Comparison of ENCODE assay signal across 17 cellular contexts in the genomic region with DNA sequence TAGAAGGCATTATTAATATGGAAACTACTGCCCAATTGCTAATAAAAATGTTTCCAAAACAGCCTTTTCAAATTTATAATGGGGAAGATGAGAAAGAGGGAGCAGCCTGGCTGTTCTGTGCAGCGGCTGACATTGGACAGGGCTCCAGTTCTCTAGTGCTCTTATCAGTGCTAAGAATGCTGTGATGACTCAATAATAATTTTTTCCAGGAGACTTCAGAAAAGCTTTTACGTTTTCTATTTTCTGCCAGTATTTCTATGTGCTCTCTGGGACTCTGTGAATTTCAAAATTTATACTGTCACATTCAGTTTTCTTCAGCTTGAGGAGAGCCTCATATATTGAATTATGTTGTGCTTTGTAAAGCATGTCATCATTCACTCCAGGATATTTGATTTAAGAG.
DNase-seq lines count a peak whose midpoint lies in the region; ATAC-seq and TF ChIP-seq lines count a peak whose summit lies in the region.
"Had no signal": no experiment of that assay in that cellular context is flagged by ENCODE, and none has a peak within 500 bp of the region (broad histone marks: within the 10 kb centered on the region; RNA-seq: fewer than 3 reads in every experiment).

No MANE protein-coding gene starts in this region.

- H3K4me3 ChIP-seq in body of pancreas (no peak overlapping the region), heart right ventricle (no peak overlapping the region)
- H3K4me3 ChIP-seq: HAP-1, stomach had no signal

- no peaks in the 10 kb centered on the region for H3K36me3 ChIP-seq in body of pancreas (replicated peaks in 1 of 2; ENCODE audit: insufficient read depth in 1 of 2, low read depth in 2 of 2)
- H3K36me3 ChIP-seq in heart right ventricle, result peaks cover 0 to 21% (median 0%) of the 10 kb centered on the region in 9 donors

- intact Hi-C loops in body of pancreas (cut with DNase I), result no loop called here
- intact Hi-C loops in heart right ventricle (cut with DNase I), result loop anchor here in 1 of 10 donors (10.0 kb wide), 1 partner anchor 56 kb away; no protein-coding TSS in a partner anchor
- intact Hi-C loops in sciatic nerve (cut with DNase I), result no loop called here

- 45 to 50% methylated on average over 2 of the region's 2 CpGs for WGBS in body of pancreas, 2 donors
- WGBS in heart right ventricle, 2 donors, result 27 to 47% methylated on average over 2 of the region's 2 CpGs

- H3K4me1 ChIP-seq in body of pancreas, result peaks cover 11% of the 10 kb centered on the region
- H3K4me1 ChIP-seq in heart right ventricle, result peaks cover 2 to 34% (median 14%) of the 10 kb centered on the region in 9 donors
- H3K4me1 ChIP-seq: HAP-1 had no signal

- peaks cover 13% of the 10 kb centered on the region for H3K4me1 Mint-ChIP-seq in HFFc6 (ENCODE audit: low read depth)
- H3K4me1 Mint-ChIP-seq in activated naive CD4-positive, alpha-beta T cell treated with anti-CD3 and anti-CD28 coated beads, Interleukin-2, amount 10 ng/mL, durations not matched to agents 7 days and 5 days, result no peaks in the 10 kb centered on the region
- H3K4me1 Mint-ChIP-seq: CD8-positive, alpha-beta memory T cell had no signal

- H3K27me3 Mint-ChIP-seq in HFFc6 (ENCODE audit: insufficient read depth), result peaks cover 1% of the 10 kb centered on the region; the same call in 1 of the 2 replicates
- H3K27me3 Mint-ChIP-seq in activated naive CD4-positive, alpha-beta T cell treated with anti-CD3 and anti-CD28 coated beads, Interleukin-2, amount 10 ng/mL, durations not matched to agents 7 days and 5 days, result no peaks in the 10 kb centered on the region
- H3K27me3 Mint-ChIP-seq: activated naive CD8-positive, alpha-beta T cell; CD8-positive, alpha-beta memory T cell had no signal

- H3K27me3 ChIP-seq in body of pancreas (no peaks in the 10 kb centered on the region), heart right ventricle (no peaks in the 10 kb centered on the region)
- H3K27me3 ChIP-seq: stomach had no signal

- peak; percentile 63 for ATAC-seq in body of pancreas
- ATAC-seq in heart right ventricle, result peak; percentile 87 to 97 (median 94)
- ATAC-seq in sciatic nerve, result peak; percentile 85
- no peak for ATAC-seq in esophagus mucosa

- no peak overlapping the region for H3K27ac ChIP-seq in body of pancreas
- peak overlapping the region in 8 of 10 donors; percentile 5 to 80 (median 64) for H3K27ac ChIP-seq in heart right ventricle
- H3K27ac ChIP-seq: stomach had no signal

- peaks cover 11% of the 10 kb centered on the region; the same call in 1 of the 2 replicates for H3K9me3 Mint-ChIP-seq in HFFc6
- peaks cover 11% of the 10 kb centered on the region for H3K9me3 Mint-ChIP-seq in activated naive CD4-positive, alpha-beta T cell treated with anti-CD3 and anti-CD28 coated beads, Interleukin-2, amount 10 ng/mL, durations not matched to agents 7 days and 5 days

- H3K27ac Mint-ChIP-seq in HFFc6, result no peak overlapping the region; the same call in 1 of the 2 replicates
- H3K27ac Mint-ChIP-seq in activated naive CD4-positive, alpha-beta T cell treated with anti-CD3 and anti-CD28 coated beads, Interleukin-2, amount 10 ng/mL, durations not matched to agents 7 days and 5 days, result no peak overlapping the region
- H3K27ac Mint-ChIP-seq: activated naive CD8-positive, alpha-beta T cell had no signal

- no peak for TF ChIP-seq POLR2A in body of pancreas (IDR thresholded peaks at IDR 0.05)

- no peak overlapping the region for H3K4me3 Mint-ChIP-seq in HFFc6
- no peak overlapping the region for H3K4me3 Mint-ChIP-seq in activated naive CD4-positive, alpha-beta T cell treated with anti-CD3 and anti-CD28 coated beads, Interleukin-2, amount 10 ng/mL, durations not matched to agents 7 days and 5 days
- H3K4me3 Mint-ChIP-seq: activated naive CD8-positive, alpha-beta T cell; CD8-positive, alpha-beta memory T cell; nephron had no signal

- DNase-seq in HFFc6, result peak; percentile 7
- DNase-seq in body of pancreas, result peak in 3 of 4 donors; percentile 11 to 19 (median 15)
- DNase-seq in heart right ventricle, result peak in 1 of 2 donors; percentile 35
- no peak for DNase-seq in sciatic nerve (ENCODE audit: low spot score)
- no peak for DNase-seq in stimulated activated CD4-positive, alpha-beta T cell treated with anti-CD3 and anti-CD28 coated beads, Interleukin-2, amount 100 ng/mL, for 48 hours
- DNase-seq in DMS 273 treated with DMSO at 0.1 percent for 48 hours (lab: John Stamatoyannopoulos, UW), result no peak
- DNase-seq in activated naive CD4-positive, alpha-beta T cell treated with anti-CD3 and anti-CD28 coated beads, Interleukin-2, amount 10 ng/mL, durations not matched to agents 7 days and 5 days, result no peak
- DNase-seq: activated CD8-positive, alpha-beta memory T cell treated with anti-CD3 and anti-CD28 coated beads, Interleukin-2, amount 50 U/mL, for 48 hours; CD8-positive, alpha-beta memory T cell; GF-D8; glutamatergic neuron; NCI-H2081 treated with DMSO at 0.1 percent for 48 hours; stomach had no signal

- CTCF ChIA-PET in activated naive CD4-positive, alpha-beta T cell treated with anti-CD3 and anti-CD28 coated beads, Interleukin-2, amount 10 ng/mL, durations not matched to agents 7 days and 5 days (lab: Charles Lee), result interaction anchor here (1.3 kb wide), 1 partner anchor 13 kb away, joined by 3 read pairs; no protein-coding TSS in a partner anchor

- H3K9me3 ChIP-seq in body of pancreas (no peaks in the 10 kb centered on the region), heart right ventricle (peaks cover 0 to 5% (median 0%) of the 10 kb centered on the region in 11 donors)
- H3K9me3 ChIP-seq: HAP-1, stomach had no signal

- TF ChIP-seq CTCF in HFFc6 (IDR thresholded peaks at IDR 0.05) (no peak), body of pancreas (IDR thresholded peaks at IDR 0.05) (no peak), heart right ventricle (IDR thresholded peaks at IDR 0.05) (no peak)

- H3K36me3 Mint-ChIP-seq in HFFc6 (ENCODE audit: low read depth), result peaks cover 48% of the 10 kb centered on the region
- peaks cover 33% of the 10 kb centered on the region for H3K36me3 Mint-ChIP-seq in activated naive CD4-positive, alpha-beta T cell treated with anti-CD3 and anti-CD28 coated beads, Interleukin-2, amount 10 ng/mL, durations not matched to agents 7 days and 5 days

Comparison
In these comparisons a context has a peak if more than half of its experiments do, and no peak if none do; other contexts are left out.
1. DNase-seq: peak in HFFc6 (single experiment) and body of pancreas (3 of 4); none in sciatic nerve (single experiment), stimulated activated CD4-positive, alpha-beta T cell treated with anti-CD3 and anti-CD28 coated beads, Interleukin-2, amount 100 ng/mL, for 48 hours (0 of 2), DMS 273 treated with DMSO at 0.1 percent for 48 hours (single experiment) and activated naive CD4-positive, alpha-beta T cell treated with anti-CD3 and anti-CD28 coated beads, Interleukin-2, amount 10 ng/mL, durations not matched to agents 7 days and 5 days (single experiment).
2. H3K27ac ChIP-seq: peak in heart right ventricle (8 of 10); none in body of pancreas (0 of 4).